Comparison of ENCODE assay signal across 8 cellular contexts in the genomic region with DNA sequence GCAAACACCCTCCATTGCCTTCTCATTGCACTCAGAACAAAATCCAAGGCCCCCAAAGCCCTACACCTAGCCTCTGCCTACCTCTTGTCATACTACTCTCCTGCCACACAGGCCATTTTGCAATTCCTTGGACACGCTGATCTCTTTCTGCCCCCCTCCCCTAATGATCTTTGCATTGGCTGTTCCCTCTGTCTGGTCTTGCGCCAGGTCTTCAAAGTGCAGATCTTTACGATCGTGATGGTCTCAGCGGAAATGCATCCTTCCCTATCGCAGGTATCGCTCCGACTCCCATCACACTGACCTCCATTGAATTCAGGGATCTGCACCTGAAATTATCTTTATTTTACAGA. TPM values are rescaled to one million over a fixed set of nuclear protein-coding genes. Genes with fewer than 3 reads are reported as not detected.
A peak's percentile ranks its signal among the peaks of the same experiment; 100 is the strongest.
DNase-seq lines count a peak whose midpoint lies in the region; ATAC-seq, FAIRE-seq and TF ChIP-seq lines count a peak whose summit lies in the region.

No MANE protein-coding gene starts in this region.

- H3K27ac ChIP-seq in A549 (peak overlapping the region; percentile 91 to 93), HL-60 (replicated peaks) (no peak overlapping the region)

- H3K36me3 Mint-ChIP-seq in MCF 10A (ENCODE audit: insufficient read depth, unreplicated experiment) = peaks cover 9% of the 10 kb centered on the region

- no peaks in the 10 kb centered on the region for H3K27me3 Mint-ChIP-seq in MCF 10A (ENCODE audit: insufficient read depth, unreplicated experiment)

- 64% methylated on average over 8 of the region's 8 CpGs for WGBS in A549 (ENCODE audit: missing lambda C conversion rate)

- peak overlapping the region; percentile 98 for H3K4me2 ChIP-seq in A549

- H3K36me3 ChIP-seq in mucosa of descending colon (ENCODE audit: low read depth) = no peaks in the 10 kb centered on the region

- no peaks in the 10 kb centered on the region for H3K9me3 Mint-ChIP-seq in MCF 10A (ENCODE audit: unreplicated experiment)

- ATAC-seq in A549 (peak; percentile 8 to 21; a peak in 3 of 6 replicates), mucosa of descending colon (no peak)

- no peaks in the 10 kb centered on the region for H3K9me3 ChIP-seq in A549
- H3K9me3 ChIP-seq in mucosa of descending colon = no peaks in the 10 kb centered on the region

- H3K4me3 Mint-ChIP-seq in MCF 10A (ENCODE audit: unreplicated experiment) = peak overlapping the region; percentile 90

- no TSS peak for BruUV-seq in MCF 10A (replicated peaks; lab: Mats Ljungman, UMichigan)

- H3K4me3 ChIP-seq in A549 = peak overlapping the region; percentile 90
- H3K4me3 ChIP-seq in HL-60 (replicated peaks; ENCODE audit: insufficient read depth, low read length) = peak overlapping the region; percentile 96
- H3K4me3 ChIP-seq in mucosa of descending colon = peak overlapping the region; percentile 84

- intact Hi-C loops in MCF 10A (cut with micrococcal nuclease) (no loop called here), mucosa of descending colon (cut with DNase I, micrococcal nuclease) (loop anchor here in 1 of 2 donors (10.0 kb wide), 2 partner anchors 68 to 178 kb away; no protein-coding TSS in a partner anchor)

- H3K4me1 ChIP-seq in A549 (peaks cover 13% of the 10 kb centered on the region; the same call in 2 of the 3 replicates), mucosa of descending colon (ENCODE audit: low read depth) (peaks cover 10% of the 10 kb centered on the region)

- TF ChIP-seq CTCF in A549 (IDR thresholded peaks at IDR 0.05) (no peak), HL-60 (IDR thresholded peaks at IDR 0.05; ENCODE audit: insufficient read depth, low read length) (no peak), MCF 10A (IDR thresholded peaks at IDR 0.05; ENCODE audit: unreplicated experiment) (no peak), mucosa of descending colon (IDR thresholded peaks at IDR 0.05) (no peak)

- CTCF ChIA-PET in A549 (lab: Yijun Ruan, JAX) (interaction anchor here (0.8 to 13.7 kb wide), 6 partner anchors 43 to 181 kb away, joined by 3 to 226 read pairs (median 7); no protein-coding TSS in a partner anchor), MCF 10A (lab: Yijun Ruan, JAX) (interaction anchor here (0.6 to 17.1 kb wide), 12 partner anchors 8 to 182 kb away, joined by 3 to 502 read pairs (median 4); no protein-coding TSS in a partner anchor)

- POLR2A ChIA-PET in A549 (lab: Yijun Ruan, JAX) = interaction anchor here (0.9 to 2.7 kb wide), 8 partner anchors 10 to 75 kb away, joined by 3 to 17 read pairs (median 6); no protein-coding TSS in a partner anchor
- POLR2A ChIA-PET in MCF 10A (lab: Yijun Ruan, JAX) = interaction anchor here (1.0 to 6.5 kb wide), 11 partner anchors 10 to 192 kb away, joined by 3 to 78 read pairs (median 14); partner anchors contain the start of gene UQCRC2

- TF ChIP-seq RAD21 in A549 (conservative IDR thresholded peaks at IDR 0.05 in 1 of 2, IDR thresholded peaks at IDR 0.05 in 1 of 2) = no peak

- no peak for FAIRE-seq in A549 (lab: Jason Lieb, UNC)

- no peak for TF ChIP-seq EP300 in A549 (IDR thresholded peaks at IDR 0.05)

- H3K4me1 Mint-ChIP-seq in MCF 10A (ENCODE audit: insufficient read depth, unreplicated experiment) = peaks cover 26% of the 10 kb centered on the region

- peak overlapping the region; percentile 25 for H3K27ac Mint-ChIP-seq in MCF 10A (ENCODE audit: low read depth, unreplicated experiment)

- DNase-seq in A549 (ENCODE audit: low read depth in 1 of 2, low spot score in 1 of 2) (no peak), HL-60 (ENCODE audit: low read depth in 1 of 2, low spot score in 1 of 2) (no peak), MCF 10A (ENCODE audit: unreplicated experiment) (no peak), mucosa of descending colon (no peak), midbrain (lab: John Stamatoyannopoulos, UW) (no peak), NCI-H1048 (lab: John Stamatoyannopoulos, UW) (no peak), mucosa of gallbladder (ENCODE audit: low spot score) (no peak)
- DNase-seq in central memory CD4-positive, alpha-beta T cell = no peak

- H3K27me3 ChIP-seq in HL-60 (ENCODE audit: insufficient read depth, poor library complexity, severe bottlenecking) = no peaks in the 10 kb centered on the region

- no peak for TF ChIP-seq POLR2A in A549 (IDR thresholded peaks at IDR 0.05; ENCODE audit: low read length)

TF ChIP-seq in A549, 52 proteins besides CTCF, POLR2A, EP300 and RAD21:
- TF ChIP-seq, protein P1, sequence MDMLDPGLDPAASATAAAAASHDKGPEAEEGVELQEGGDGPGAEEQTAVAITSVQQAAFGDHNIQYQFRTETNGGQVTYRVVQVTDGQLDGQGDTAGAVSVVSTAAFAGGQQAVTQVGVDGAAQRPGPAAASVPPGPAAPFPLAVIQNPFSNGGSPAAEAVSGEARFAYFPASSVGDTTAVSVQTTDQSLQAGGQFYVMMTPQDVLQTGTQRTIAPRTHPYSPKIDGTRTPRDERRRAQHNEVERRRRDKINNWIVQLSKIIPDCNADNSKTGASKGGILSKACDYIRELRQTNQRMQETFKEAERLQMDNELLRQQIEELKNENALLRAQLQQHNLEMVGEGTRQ (IDR thresholded peaks at IDR 0.05) = no peak
- TF ChIP-seq ZFP36 (IDR thresholded peaks at IDR 0.05; ENCODE audit: borderline replicate concordance, partially characterized antibody) (no peak), HOXA7 (CRISPR knock-in tag; IDR thresholded peaks at IDR 0.05) (no peak), ELK1 (IDR thresholded peaks at IDR 0.05; ENCODE audit: low read depth, low read length) (no peak), SREBF2 (IDR thresholded peaks at IDR 0.05) (no peak), NR3C1 (IDR thresholded peaks at IDR 0.05) (no peak), MAX (IDR thresholded peaks at IDR 0.05) (no peak), HDAC2 (IDR thresholded peaks at IDR 0.05) (no peak), MAZ (IDR thresholded peaks at IDR 0.05; ENCODE audit: borderline replicate concordance, low read depth, low read length) (no peak), TFCP2L1 (CRISPR knock-in tag; IDR thresholded peaks at IDR 0.05) (no peak), KDM1A (IDR thresholded peaks at IDR 0.05; ENCODE audit: low read depth) (no peak)
- TF ChIP-seq, protein P2, sequence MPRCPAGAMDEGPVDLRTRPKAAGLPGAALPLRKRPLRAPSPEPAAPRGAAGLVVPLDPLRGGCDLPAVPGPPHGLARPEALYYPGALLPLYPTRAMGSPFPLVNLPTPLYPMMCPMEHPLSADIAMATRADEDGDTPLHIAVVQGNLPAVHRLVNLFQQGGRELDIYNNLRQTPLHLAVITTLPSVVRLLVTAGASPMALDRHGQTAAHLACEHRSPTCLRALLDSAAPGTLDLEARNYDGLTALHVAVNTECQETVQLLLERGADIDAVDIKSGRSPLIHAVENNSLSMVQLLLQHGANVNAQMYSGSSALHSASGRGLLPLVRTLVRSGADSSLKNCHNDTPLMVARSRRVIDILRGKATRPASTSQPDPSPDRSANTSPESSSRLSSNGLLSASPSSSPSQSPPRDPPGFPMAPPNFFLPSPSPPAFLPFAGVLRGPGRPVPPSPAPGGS (IDR thresholded peaks at IDR 0.05) = no peak
- TF ChIP-seq, protein P3, sequence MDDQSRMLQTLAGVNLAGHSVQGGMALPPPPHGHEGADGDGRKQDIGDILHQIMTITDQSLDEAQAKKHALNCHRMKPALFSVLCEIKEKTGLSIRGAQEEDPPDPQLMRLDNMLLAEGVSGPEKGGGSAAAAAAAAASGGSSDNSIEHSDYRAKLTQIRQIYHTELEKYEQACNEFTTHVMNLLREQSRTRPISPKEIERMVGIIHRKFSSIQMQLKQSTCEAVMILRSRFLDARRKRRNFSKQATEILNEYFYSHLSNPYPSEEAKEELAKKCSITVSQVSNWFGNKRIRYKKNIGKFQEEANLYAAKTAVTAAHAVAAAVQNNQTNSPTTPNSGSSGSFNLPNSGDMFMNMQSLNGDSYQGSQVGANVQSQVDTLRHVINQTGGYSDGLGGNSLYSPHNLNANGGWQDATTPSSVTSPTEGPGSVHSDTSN (IDR thresholded peaks at IDR 0.05) = no peak

RNA-seq across cellular contexts. Expression of gene MOSMO, which starts 0.8 kb away (rescaled TPM):
- 14.4 and 14.7 TPM in 2 replicates for polyA plus RNA-seq in A549 (2011; rRNA removed)
- polyA plus RNA-seq in A549 (2012; cell fraction: cytosol; rRNA removed) = 3.9 and 4.7 TPM in 2 replicates
- polyA plus RNA-seq in A549 (2012; cell fraction: nucleus; rRNA removed) = 4.9 and 6.7 TPM in 2 replicates
- 9.6 to 10.6 TPM (median 9.7 TPM) in 3 replicates for polyA plus RNA-seq in A549 (2017; fragmentation: RNase III; extraction: RNeasy Plus Mini Kit Qiagen cat#74134 plus additional on column Dnase treatment)
- 4.9 and 7.2 TPM in 2 replicates for polyA minus RNA-seq in A549 (2011; rRNA and poly(A)+ RNA removed)
- total RNA-seq in MCF 10A (2022) = 16.4 and 17.1 TPM in 2 replicates
- 10 to 100 TPM in 2 of 3 donors, 1 to 10 TPM in 1; 8.6 to 11.4 (median 11.4) TPM for total RNA-seq in mucosa of descending colon
- 11.3 TPM for total RNA-seq in mucosa of gallbladder

RNA-seq across cellular contexts. Expression of gene PDZD9, which starts 6.2 kb away (rescaled TPM):
- polyA plus RNA-seq in A549 (2011; rRNA removed) = not detected in 2 replicates
- polyA plus RNA-seq in A549 (2012; cell fraction: cytosol; rRNA removed) = not detected in 2 replicates
- polyA plus RNA-seq in A549 (2012; cell fraction: nucleus; rRNA removed) = not detected in 2 replicates
- polyA plus RNA-seq in A549 (2017; fragmentation: RNase III; extraction: RNeasy Plus Mini Kit Qiagen cat#74134 plus additional on column Dnase treatment) = not detected in 3 replicates
- polyA minus RNA-seq in A549 (2011; rRNA and poly(A)+ RNA removed) = not detected in 2 replicates
- total RNA-seq in MCF 10A (2022) = not detected in 2 replicates
- total RNA-seq in mucosa of descending colon = not detected
- not detected for total RNA-seq in mucosa of gallbladder

RNA-seq across cellular contexts. Expression of gene UQCRC2, which starts 54.0 kb away (rescaled TPM):
- polyA plus RNA-seq in A549 (2011; rRNA removed) (257 and 295 TPM in 2 replicates), A549 (2017; fragmentation: RNase III; extraction: RNeasy Plus Mini Kit Qiagen cat#74134 plus additional on column Dnase treatment) (233 to 253 TPM (median 237 TPM) in 3 replicates)
- polyA plus RNA-seq in A549 (2012; cell fraction: cytosol; rRNA removed) = 156 and 179 TPM in 2 replicates
- polyA plus RNA-seq in A549 (2012; cell fraction: nucleus; rRNA removed) = 110 and 153 TPM in 2 replicates
- polyA minus RNA-seq in A549 (2011; rRNA and poly(A)+ RNA removed) = 239 and 246 TPM in 2 replicates
- total RNA-seq in MCF 10A (2022) (199 and 207 TPM in 2 replicates), mucosa of descending colon (100 to 1,000 TPM; 349 to 569 (median 470) TPM), mucosa of gallbladder (235 TPM)
